Comparison of ENCODE assay signal across 10 cellular contexts in the genomic region with DNA sequence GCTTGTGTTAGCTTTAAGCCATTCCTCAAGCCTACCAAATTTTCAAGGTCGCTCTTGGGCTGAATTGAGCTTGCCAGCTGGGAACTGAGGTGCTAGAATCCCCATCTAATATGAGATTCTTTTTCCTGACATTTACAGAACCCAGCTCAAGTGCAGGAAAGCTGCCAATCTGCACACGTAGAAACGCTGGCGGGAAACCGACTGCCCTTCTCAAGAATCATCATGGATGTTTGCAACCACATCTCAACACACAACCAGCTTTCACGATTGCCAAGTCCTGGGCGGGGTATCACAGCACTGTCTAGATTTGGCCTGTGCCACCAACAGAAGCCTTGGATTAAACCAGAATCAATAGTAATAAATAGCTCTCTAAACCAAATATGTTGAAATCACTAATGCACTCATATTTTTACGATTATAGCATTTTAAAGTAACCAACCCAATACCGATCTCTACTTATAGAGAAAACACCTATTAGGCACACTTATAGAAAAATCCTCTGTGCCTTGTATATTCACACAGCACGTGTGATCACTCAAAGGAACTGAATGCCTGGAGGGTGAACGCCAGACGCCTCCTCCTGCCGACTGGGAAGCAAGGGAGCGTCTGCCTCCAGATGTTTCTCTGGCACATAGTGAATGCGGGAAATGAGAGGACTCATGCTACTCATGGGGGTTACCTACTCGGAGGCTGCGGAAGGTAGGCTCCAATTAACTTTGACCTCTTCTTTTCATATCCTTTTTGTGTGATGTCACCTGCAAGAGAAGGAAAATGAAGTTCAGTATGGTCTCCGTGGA.
A peak's percentile ranks its signal among the peaks of the same experiment; 100 is the strongest.
DNase-seq lines count a peak whose midpoint lies in the region; ATAC-seq and TF ChIP-seq lines count a peak whose summit lies in the region.
"Had no signal": no experiment of that assay in that cellular context is flagged by ENCODE, and none has a peak within 500 bp of the region (broad histone marks: within the 10 kb centered on the region; RNA-seq: fewer than 3 reads in every experiment).

No MANE protein-coding gene starts in this region.

- H3K27me3 Mint-ChIP-seq in activated CD4-positive, alpha-beta T cell treated with anti-CD3 and anti-CD28 coated beads for 36 hours = no peaks in the 10 kb centered on the region

- no peaks in the 10 kb centered on the region for H3K36me3 Mint-ChIP-seq in activated CD4-positive, alpha-beta T cell treated with anti-CD3 and anti-CD28 coated beads for 36 hours (ENCODE audit: low read depth)
- no peaks in the 10 kb centered on the region for H3K36me3 Mint-ChIP-seq in stimulated activated effector memory CD8-positive, alpha-beta T cell treated with anti-CD3 and anti-CD28 coated beads, Interleukin-12 subunit alpha, Interleukin-12 subunit beta, amount 100 ng/mL, for 72 hours

- H3K9me2 ChIP-seq in hepatocyte (replicated peaks; ENCODE audit: insufficient read depth) = no peaks in the 10 kb centered on the region

- CTCF ChIA-PET in activated CD4-positive, alpha-beta T cell treated with anti-CD3 and anti-CD28 coated beads for 36 hours (lab: Charles Lee) = interaction anchor here (0.6 to 1.0 kb wide), 2 partner anchors 114 to 238 kb away, joined by 3 read pairs; no protein-coding TSS in a partner anchor

- no peak overlapping the region for H3K27ac ChIP-seq in hepatocyte

- peaks cover 8% of the 10 kb centered on the region for H4K20me1 ChIP-seq in hepatocyte (ENCODE audit: insufficient read depth, poor library complexity, severe bottlenecking)

- TF ChIP-seq CTCF in fibroblast of the aortic adventitia (IDR thresholded peaks at IDR 0.05; ENCODE audit: insufficient read depth, low read length) (no peak), hepatocyte (IDR thresholded peaks at IDR 0.05; ENCODE audit: poor library complexity) (no peak)

- intact Hi-C loops in activated CD4-positive, alpha-beta T cell treated with anti-CD3 and anti-CD28 coated beads for 36 hours (cut with DNase I, micrococcal nuclease) = no loop called here

- peaks cover 2% of the 10 kb centered on the region for H3K4me1 ChIP-seq in hepatocyte (ENCODE audit: insufficient read depth)
- H3K4me1 ChIP-seq: right lobe of liver had no signal

- no peak overlapping the region for H3K4me3 ChIP-seq in fibroblast of the aortic adventitia (ENCODE audit: low read depth, low read length)
- no peak overlapping the region for H3K4me3 ChIP-seq in hepatocyte

- peak overlapping the region; percentile 69 for H3K27ac Mint-ChIP-seq in activated CD4-positive, alpha-beta T cell treated with anti-CD3 and anti-CD28 coated beads for 36 hours
- peak overlapping the region; percentile 96 for H3K27ac Mint-ChIP-seq in stimulated activated effector memory CD8-positive, alpha-beta T cell treated with anti-CD3 and anti-CD28 coated beads, Interleukin-12 subunit alpha, Interleukin-12 subunit beta, amount 100 ng/mL, for 72 hours

- no peak for ATAC-seq in activated CD4-positive, alpha-beta T cell treated with anti-CD3 and anti-CD28 coated beads for 36 hours
- ATAC-seq in stimulated activated effector memory CD8-positive, alpha-beta T cell treated with anti-CD3 and anti-CD28 coated beads, Interleukin-12 subunit alpha, Interleukin-12 subunit beta, amount 100 ng/mL, for 72 hours = no peak

- in situ Hi-C loops in SK-MEL-5 (cut with HindIII; ENCODE audit: low pct_unique_long_range_greater_than_20kb, low sequenced_read_pairs) = no loop called here

- no peaks in the 10 kb centered on the region for H3K27me3 ChIP-seq in hepatocyte
- H3K27me3 ChIP-seq: right lobe of liver had no signal

- peaks cover 14% of the 10 kb centered on the region for H3K4me1 Mint-ChIP-seq in activated CD4-positive, alpha-beta T cell treated with anti-CD3 and anti-CD28 coated beads for 36 hours
- peaks cover 12% of the 10 kb centered on the region for H3K4me1 Mint-ChIP-seq in stimulated activated effector memory CD8-positive, alpha-beta T cell treated with anti-CD3 and anti-CD28 coated beads, Interleukin-12 subunit alpha, Interleukin-12 subunit beta, amount 100 ng/mL, for 72 hours

- POLR2A ChIA-PET in activated CD4-positive, alpha-beta T cell treated with anti-CD3 and anti-CD28 coated beads for 36 hours (lab: Charles Lee) = no interaction called here

- H2AFZ ChIP-seq in hepatocyte = no peak overlapping the region

- H3K4me2 ChIP-seq in hepatocyte = no peak overlapping the region

- H3K9me3 ChIP-seq in hepatocyte (ENCODE audit: low read depth) = no peaks in the 10 kb centered on the region
- H3K9me3 ChIP-seq: right lobe of liver had no signal

- peak overlapping the region; percentile 75 for H3K4me3 Mint-ChIP-seq in activated CD4-positive, alpha-beta T cell treated with anti-CD3 and anti-CD28 coated beads for 36 hours
- H3K4me3 Mint-ChIP-seq in stimulated activated effector memory CD8-positive, alpha-beta T cell treated with anti-CD3 and anti-CD28 coated beads, Interleukin-12 subunit alpha, Interleukin-12 subunit beta, amount 100 ng/mL, for 72 hours = peak overlapping the region; percentile 76

- H3K9me3 Mint-ChIP-seq in activated CD4-positive, alpha-beta T cell treated with anti-CD3 and anti-CD28 coated beads for 36 hours (ENCODE audit: low read depth) = no peaks in the 10 kb centered on the region
- H3K9me3 Mint-ChIP-seq in stimulated activated effector memory CD8-positive, alpha-beta T cell treated with anti-CD3 and anti-CD28 coated beads, Interleukin-12 subunit alpha, Interleukin-12 subunit beta, amount 100 ng/mL, for 72 hours = no peaks in the 10 kb centered on the region

- WGBS in hepatocyte (ENCODE audit: low lambda C conversion rate, missing lambda C conversion rate) = 74% methylated on average over 18 of the region's 18 CpGs

- H3K36me3 ChIP-seq in hepatocyte (replicated peaks; ENCODE audit: insufficient read depth, low read depth) = no peaks in the 10 kb centered on the region
- H3K36me3 ChIP-seq: right lobe of liver had no signal

- DNase-seq in activated CD4-positive, alpha-beta T cell treated with anti-CD3 and anti-CD28 coated beads for 36 hours = no peak
- DNase-seq in activated CD4-positive, alpha-beta T cell treated with anti-CD3 and anti-CD28 coated beads, Interleukin-2, amount 50 U/mL, for 1 hour = no peak
- DNase-seq in SK-MEL-5 (ENCODE audit: low read depth, low spot score) (peak; percentile 18), fibroblast of the aortic adventitia (ENCODE audit: low read depth) (peak; percentile 52), hepatocyte (ENCODE audit: low spot score) (no peak), NCI-H82 treated with DMSO at 0.1 percent for 48 hours (lab: John Stamatoyannopoulos, UW; ENCODE audit: unreplicated experiment) (no peak)
- no peak for DNase-seq in stimulated activated effector memory CD8-positive, alpha-beta T cell treated with anti-CD3 and anti-CD28 coated beads, Interleukin-12 subunit alpha, Interleukin-12 subunit beta, amount 100 ng/mL, for 72 hours (ENCODE audit: low spot score in 2 of 2)
- DNase-seq in stimulated activated CD4-positive, alpha-beta T cell treated with anti-CD3 and anti-CD28 coated beads, Interleukin-4, amount 100 ng/mL, for 4 hours = no peak
- DNase-seq: Karpas-422 had no signal

- H3K79me2 ChIP-seq in hepatocyte = peaks cover 15% of the 10 kb centered on the region

Comparison
In these comparisons a context has a peak if more than half of its experiments do, and no peak if none do; other contexts are left out.
1. DNase-seq: peak in SK-MEL-5 (single experiment) and fibroblast of the aortic adventitia (single experiment); none in activated CD4-positive, alpha-beta T cell treated with anti-CD3 and anti-CD28 coated beads for 36 hours (single experiment), activated CD4-positive, alpha-beta T cell treated with anti-CD3 and anti-CD28 coated beads, Interleukin-2, amount 50 U/mL, for 1 hour (single experiment), stimulated activated effector memory CD8-positive, alpha-beta T cell treated with anti-CD3 and anti-CD28 coated beads, Interleukin-12 subunit alpha, Interleukin-12 subunit beta, amount 100 ng/mL, for 72 hours (0 of 2), hepatocyte (single experiment), NCI-H82 treated with DMSO at 0.1 percent for 48 hours (single experiment) and stimulated activated CD4-positive, alpha-beta T cell treated with anti-CD3 and anti-CD28 coated beads, Interleukin-4, amount 100 ng/mL, for 4 hours (0 of 2).